Comparison of ENCODE assay signal across 8 cellular contexts in the genomic region with DNA sequence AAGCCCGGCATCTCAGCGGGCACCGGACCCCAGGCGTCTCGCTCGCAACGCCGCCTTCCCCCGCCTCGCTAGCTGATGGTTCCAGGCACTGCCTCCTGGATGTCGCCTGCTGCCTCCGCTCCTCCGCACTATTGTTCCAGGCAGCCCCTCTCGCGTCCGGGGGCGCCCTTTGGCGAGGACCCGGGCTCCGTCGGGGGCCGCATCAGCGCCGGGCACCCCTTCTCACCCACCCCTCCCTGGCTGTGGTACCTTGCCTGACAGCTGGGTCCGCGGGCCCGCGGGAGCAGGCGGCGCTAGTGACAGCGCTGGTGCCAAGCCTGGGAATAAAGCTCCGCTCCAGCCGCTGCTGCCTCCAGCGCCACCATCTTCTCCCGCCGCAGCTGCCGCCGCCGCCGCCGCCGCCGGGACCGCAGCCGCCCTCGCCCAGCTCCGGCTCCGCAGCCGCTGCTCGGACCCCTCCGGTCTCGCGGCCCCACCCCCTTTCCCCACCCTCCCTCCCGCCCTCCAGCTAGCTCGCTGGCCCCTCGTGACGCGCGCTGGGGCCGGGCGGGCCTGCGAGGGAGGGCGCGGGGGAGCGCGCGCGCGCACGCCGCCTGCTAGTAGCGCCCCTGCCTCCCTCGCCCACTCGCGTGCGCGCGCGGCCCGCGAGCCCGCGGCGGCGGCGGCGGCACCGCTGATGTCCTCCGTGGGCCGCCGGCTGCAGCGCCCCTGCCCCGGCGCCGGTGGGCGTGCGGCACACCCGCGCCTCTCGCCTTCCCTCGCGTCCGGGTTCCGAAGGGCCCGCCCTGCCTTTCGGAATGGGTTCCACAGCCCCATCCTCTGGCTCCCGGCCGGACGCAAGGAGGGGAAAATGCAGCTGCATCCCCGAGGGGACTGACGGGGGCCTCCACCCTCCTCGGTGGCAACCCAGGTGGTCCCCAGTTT. TPM values are rescaled to one million over a fixed set of nuclear protein-coding genes. Genes with fewer than 3 reads are reported as not detected.
DNase-seq lines count a peak whose midpoint lies in the region; ATAC-seq, FAIRE-seq and TF ChIP-seq lines count a peak whose summit lies in the region.

A gene (minus strand): TSS at position 468 of the 924 bp plus-strand sequence.

- peaks cover 4 to 50% of the 10 kb centered on the region in 2 experiments for H3K27me3 ChIP-seq in HepG2 (ENCODE audit: control insufficient read depth in 1 of 2, insufficient read depth in 2 of 2, low read length in 2 of 2)

- POLR2A ChIA-PET in HepG2 (lab: Yijun Ruan, JAX) = interaction anchor here (1.0 kb wide), 1 partner anchor 75 kb away, joined by 3 read pairs; no protein-coding TSS in a partner anchor

- H3K4me2 ChIP-seq in HepG2 (ENCODE audit: low read depth, low read length) = peak within 1 kb of the TSS; percentile 95

- peak within 1 kb of the TSS; percentile 58 for H2AFZ ChIP-seq in HepG2 (ENCODE audit: low read length)

- peak within 1 kb of the TSS; percentile 57 to 68 (median 59) for H3K4me3 ChIP-seq in HepG2 (replicated peaks in 1 of 3; ENCODE audit: insufficient read depth in 1 of 3, low read depth in 2 of 3, low read length in 3 of 3)

- no peak within 1 kb of the TSS for H3K27ac ChIP-seq in HepG2 (ENCODE audit: extremely low read length, insufficient read depth, low read length)

- CTCF ChIA-PET in HepG2 (lab: Yijun Ruan, JAX; ENCODE audit: low intra/inter-chr PET ratio, low total read pairs) = interaction anchor here (1.2 to 4.0 kb wide), 2 partner anchors 205 to 247 kb away, joined by 5 to 30 read pairs; no protein-coding TSS in a partner anchor

- DNase-seq in GM13976 (ENCODE audit: low spot score) (peak; percentile 54), HFFc6 (peak; percentile 29), NCI-H128 (lab: John Stamatoyannopoulos, UW; ENCODE audit: unreplicated experiment) (peak; percentile 56), HepG2 (ENCODE audit: low spot score) (no peak), RKO (ENCODE audit: low spot score) (no peak)
- DNase-seq in activated CD4-positive, alpha-beta T cell treated with anti-CD3 and anti-CD28 coated beads for 4 hours = peak; percentile 52 to 60
- DNase-seq in stimulated activated CD4-positive, alpha-beta T cell treated with anti-CD3 and anti-CD28 coated beads, Interleukin-2, amount 100 ng/mL, for 4 hours (ENCODE audit: low read depth) = peak; percentile 58

- TF ChIP-seq RAD21 in HepG2 (CRISPR knock-in tag; IDR thresholded peaks at IDR 0.05) = no peak

- no peak for TF ChIP-seq EP300 in HepG2 (IDR thresholded peaks at IDR 0.05; ENCODE audit: low read depth in 2 of 2, low read length in 2 of 2)
- no peak for TF ChIP-seq EP300 in HepG2 (CRISPR knock-in tag; IDR thresholded peaks at IDR 0.05; ENCODE audit: borderline replicate concordance)

- intact Hi-C loops in dendritic cell treated with granulocyte-macrophage colony-stimulating factor and Interleukin-4, amounts not matched to agents 40 ng/mL and 50 ng/mL, for 4 days (cut with micrococcal nuclease) = loop anchor here (2.0 to 10.0 kb wide), 5 partner anchors 207 to 583 kb away; a partner anchor contains a TSS
- intact Hi-C loops in HepG2 (cut with micrococcal nuclease; ENCODE audit: unreplicated experiment) = loop anchor here (2.0 to 10.0 kb wide), 3 partner anchors 75 to 247 kb away; a partner anchor contains a TSS

- 6% methylated on average over 44 of the region's 112 CpGs for WGBS in HepG2 (ENCODE audit: low lambda C conversion rate)

- H3K9ac ChIP-seq in HepG2 (ENCODE audit: insufficient read depth, low read depth, low read length) = no peak within 1 kb of the TSS; the same call in 1 of the 2 replicates

- no peaks in the 10 kb centered on the region for H3K9me3 ChIP-seq in HepG2 (ENCODE audit: low read length)

- H3K27me3 Mint-ChIP-seq in HFFc6 (ENCODE audit: insufficient read depth) = no peaks in the 10 kb centered on the region
- H3K27me3 Mint-ChIP-seq in dendritic cell treated with granulocyte-macrophage colony-stimulating factor and Interleukin-4, amounts not matched to agents 40 ng/mL and 50 ng/mL, for 4 days = peaks cover 18% of the 10 kb centered on the region

- H3K36me3 ChIP-seq in HepG2 (replicated peaks in 1 of 2; ENCODE audit: control insufficient read depth in 1 of 2, insufficient read depth in 2 of 2, low read length in 2 of 2) = no peaks in the 10 kb centered on the region

- no peaks in the 10 kb centered on the region for H3K79me2 ChIP-seq in HepG2 (ENCODE audit: insufficient read depth, low read length)

- no peak for TF ChIP-seq CTCF in GM13976 (IDR thresholded peaks at IDR 0.05; ENCODE audit: borderline replicate concordance, control extremely low read depth, extremely low read depth, insufficient read depth, missing control alignments)
- TF ChIP-seq CTCF in HFFc6 (IDR thresholded peaks at IDR 0.05) = peak; percentile 27; the same call in 1 of the 2 replicates
- TF ChIP-seq CTCF in HepG2 (CRISPR knock-in tag; IDR thresholded peaks at IDR 0.05) = no peak

- H3K9me3 Mint-ChIP-seq in HFFc6 = no peaks in the 10 kb centered on the region
- H3K9me3 Mint-ChIP-seq in dendritic cell treated with granulocyte-macrophage colony-stimulating factor and Interleukin-4, amounts not matched to agents 40 ng/mL and 50 ng/mL, for 4 days = no peaks in the 10 kb centered on the region

- H3K4me1 Mint-ChIP-seq in HFFc6 (ENCODE audit: low read depth) = peaks cover 55% of the 10 kb centered on the region
- peaks cover 25% of the 10 kb centered on the region for H3K4me1 Mint-ChIP-seq in dendritic cell treated with granulocyte-macrophage colony-stimulating factor and Interleukin-4, amounts not matched to agents 40 ng/mL and 50 ng/mL, for 4 days (ENCODE audit: low read depth)

- no peaks in the 10 kb centered on the region for H3K4me1 ChIP-seq in HepG2 (ENCODE audit: insufficient read depth, low read length)

- peak within 1 kb of the TSS; percentile 94 for H3K4me3 Mint-ChIP-seq in HFFc6
- H3K4me3 Mint-ChIP-seq in dendritic cell treated with granulocyte-macrophage colony-stimulating factor and Interleukin-4, amounts not matched to agents 40 ng/mL and 50 ng/mL, for 4 days = peak within 1 kb of the TSS; percentile 84

- H3K27ac Mint-ChIP-seq in HFFc6 = peak within 1 kb of the TSS; percentile 81
- peak within 1 kb of the TSS; percentile 80 for H3K27ac Mint-ChIP-seq in dendritic cell treated with granulocyte-macrophage colony-stimulating factor and Interleukin-4, amounts not matched to agents 40 ng/mL and 50 ng/mL, for 4 days

- in situ Hi-C loops in GM13976 (cut with MboI; ENCODE audit: low sequenced_read_pairs, unreplicated experiment) (loop anchor here (25.0 kb wide), 1 partner anchor 190 kb away; no protein-coding TSS in a partner anchor), HepG2 (cut with HindIII; ENCODE audit: extremely low pct_ligation_motif_present, low pct_unique_long_range_greater_than_20kb) (loop anchor here (10.0 kb wide), 1 partner anchor 203 kb away; no protein-coding TSS in a partner anchor)

- no peaks in the 10 kb centered on the region for H4K20me1 ChIP-seq in HepG2 (ENCODE audit: insufficient read depth, low read length)

- no peaks in the 10 kb centered on the region for H3K36me3 Mint-ChIP-seq in HFFc6 (ENCODE audit: low read depth)
- no peaks in the 10 kb centered on the region for H3K36me3 Mint-ChIP-seq in dendritic cell treated with granulocyte-macrophage colony-stimulating factor and Interleukin-4, amounts not matched to agents 40 ng/mL and 50 ng/mL, for 4 days (ENCODE audit: low read depth)

- BruUV-seq in HepG2 (replicated peaks; lab: Mats Ljungman, UMichigan) = no TSS peak

- no peak for FAIRE-seq in HepG2 (lab: Jason Lieb, UNC)

- TF ChIP-seq POLR2A in HepG2 (IDR thresholded peaks at IDR 0.05; ENCODE audit: insufficient read depth in 1 of 2, low read depth in 2 of 2, low read length in 2 of 2) = no peak

- ATAC-seq in HepG2 = peak; percentile 67

TF ChIP-seq in HepG2, 621 proteins besides CTCF, POLR2A, EP300 and RAD21 (continues in another document):
- TF ChIP-seq ZNF652 (CRISPR knock-in tag; IDR thresholded peaks at IDR 0.05; ENCODE audit: borderline replicate concordance, low read depth) = no peak

RNA-seq across cellular contexts. Expression of the gene that starts here (rescaled TPM):
- total RNA-seq in HFFc6 (2021; fragmentation: NEBNext Ultra II Directional; extraction: Animal tissue kit (Norgen Biotek cat#: 25700)) = 10 to 100 TPM; 17.6 to 25.6 (median 20.7) TPM
- total RNA-seq in HepG2 (2016; rRNA removed; fragmentation: Illumina TruSeq; extraction: Trizol) = 0.15 TPM in 1 of 2 replicates, not detected in the other
- total RNA-seq in HepG2 (2016; cell fraction: cytosol; rRNA removed; fragmentation: Illumina TruSeq; extraction: Trizol; ENCODE audit: low read depth) = not detected in 2 replicates
- total RNA-seq in HepG2 (2016; cell fraction: insoluble cytoplasmic fraction; rRNA removed; fragmentation: Illumina TruSeq; extraction: Trizol) = not detected in 2 replicates
- total RNA-seq in HepG2 (2016; cell fraction: membrane; rRNA removed; fragmentation: Illumina TruSeq; extraction: Trizol) = 0.03 TPM in 1 of 2 replicates, not detected in the other
- total RNA-seq in HepG2 (2016; cell fraction: nucleus; rRNA removed; fragmentation: Illumina TruSeq; extraction: Trizol) = not detected in 2 replicates
- polyA plus RNA-seq in HepG2 (2011; rRNA removed) = 0.01 TPM in 1 of 2 replicates, not detected in the other
- 0.01 TPM in 2 replicates for polyA plus RNA-seq in HepG2 (2011; cell fraction: cytosol; rRNA removed)
- 0.02 TPM in 1 of 2 replicates, not detected in the other for polyA plus RNA-seq in HepG2 (2011; cell fraction: nucleus; rRNA removed)
- 0.21 TPM in 1 of 2 replicates, not detected in the other for polyA plus RNA-seq in HepG2 (2012)
- not detected in 2 replicates for polyA plus RNA-seq in HepG2 (2016; cell fraction: cytosol; fragmentation: Illumina TruSeq; extraction: Trizol; ENCODE audit: low read depth)
- polyA plus RNA-seq in HepG2 (2016; cell fraction: insoluble cytoplasmic fraction; fragmentation: Illumina TruSeq; extraction: Trizol; ENCODE audit: low read depth) = 0.03 TPM in 1 of 2 replicates, not detected in the other
- not detected in 2 replicates for polyA plus RNA-seq in HepG2 (2016; cell fraction: membrane; fragmentation: Illumina TruSeq; extraction: Trizol; ENCODE audit: low read depth)
- not detected in 2 replicates for polyA plus RNA-seq in HepG2 (2016; cell fraction: nucleus; fragmentation: Illumina TruSeq; extraction: Trizol; ENCODE audit: insufficient read depth, low read depth)
- polyA minus RNA-seq in HepG2 (2011; rRNA and poly(A)+ RNA removed; ENCODE audit: low replicate concordance) = not detected in 2 replicates
- polyA minus RNA-seq in HepG2 (2011; cell fraction: cytosol; rRNA and poly(A)+ RNA removed) = not detected in 2 replicates
- polyA minus RNA-seq in HepG2 (2011; cell fraction: nucleus; rRNA and poly(A)+ RNA removed) = not detected in 2 replicates

Comparison
In these comparisons a context has a peak if more than half of its experiments do, and no peak if none do; other contexts are left out.
1. RNA of the gene that starts here (total RNA-seq): 17.6 to 25.6 TPM in HFFc6; 0.03 to 0.15 TPM in HepG2; every median in the first group is over 10 times any median in the second.
2. Peak in ATAC-seq, H3K4me3 ChIP-seq and H3K4me2 ChIP-seq in HepG2; RNA of the gene not detected or under 1 TPM.
3. DNase-seq: peak in GM13976 (single experiment), HFFc6 (single experiment), NCI-H128 (single experiment), activated CD4-positive, alpha-beta T cell treated with anti-CD3 and anti-CD28 coated beads for 4 hours (2 of 2) and stimulated activated CD4-positive, alpha-beta T cell treated with anti-CD3 and anti-CD28 coated beads, Interleukin-2, amount 100 ng/mL, for 4 hours (single experiment); none in HepG2 (single experiment) and RKO (single experiment).